11 cellular contexts compared by ENCODE assay signal in genomic region chr5:167861134-167861930, GRCh38.
DNase-seq lines count a peak whose midpoint lies in the region; TF ChIP-seq lines count a peak whose summit lies in the region.
"Had no signal": no experiment of that assay in that cellular context is flagged by ENCODE, and none has a peak within 500 bp of the region (broad histone marks: within the 10 kb centered on the region; RNA-seq: fewer than 3 reads in every experiment).

No MANE protein-coding gene starts in this region.

- TF ChIP-seq RAD21 in liver (IDR thresholded peaks at IDR 0.05): no peak

- peaks cover 4% of the 10 kb centered on the region for H3K9me3 Mint-ChIP-seq in T-helper 2 cell treated with Interferon-gamma antibody and Interleukin-4, amounts not matched to agents 5 μg/mL and 100 μg/mL, for 36 hours

- no peak overlapping the region for H3K4me3 Mint-ChIP-seq in T-helper 2 cell treated with Interferon-gamma antibody and Interleukin-4, amounts not matched to agents 5 μg/mL and 100 μg/mL, for 36 hours

- peak; percentile 7 for DNase-seq in EL
- DNase-seq in Kasumi-1 (lab: John Stamatoyannopoulos, UW): peak; percentile 16 to 20
- peak; percentile 23 for DNase-seq in amniotic epithelial cell (ENCODE audit: low read depth)
- no peak for DNase-seq in uterus
- DNase-seq in T-helper 2 cell treated with Interferon-gamma antibody and Interleukin-4, amounts not matched to agents 5 μg/mL and 100 μg/mL, for 36 hours (ENCODE audit: low spot score): no peak
- no peak for DNase-seq in stimulated activated naive CD4-positive, alpha-beta T cell (lab: John Stamatoyannopoulos, UW)
- no peak for DNase-seq in SKM-1 (lab: John Stamatoyannopoulos, UW; ENCODE audit: unreplicated experiment)
- DNase-seq: ovary, SIG-M5 had no signal

- H3K4me1 ChIP-seq in liver (ENCODE audit: control insufficient read depth in 4 of 4, insufficient read depth in 4 of 4, low read length in 3 of 4): no peaks in the 10 kb centered on the region
- no peaks in the 10 kb centered on the region for H3K4me1 ChIP-seq in uterus

- no peak overlapping the region for H3K4me3 ChIP-seq in liver (ENCODE audit: low read depth in 1 of 3, low read length in 3 of 3)
- no peak overlapping the region for H3K4me3 ChIP-seq in uterus
- H3K4me3 ChIP-seq: coronary artery, ovary had no signal

- H3K27me3 ChIP-seq in liver (ENCODE audit: control insufficient read depth in 4 of 4, insufficient read depth in 4 of 4, low read length in 3 of 4) (no peaks in the 10 kb centered on the region), uterus (no peaks in the 10 kb centered on the region)
- H3K27me3 ChIP-seq: ovary had no signal

- H3K27me3 Mint-ChIP-seq in T-helper 2 cell treated with Interferon-gamma antibody and Interleukin-4, amounts not matched to agents 5 μg/mL and 100 μg/mL, for 36 hours (ENCODE audit: low read depth): no peaks in the 10 kb centered on the region

- 53% methylated on average over 15 of the region's 15 CpGs for WGBS in liver

- no peak overlapping the region for H3K27ac Mint-ChIP-seq in T-helper 2 cell treated with Interferon-gamma antibody and Interleukin-4, amounts not matched to agents 5 μg/mL and 100 μg/mL, for 36 hours

- no peak for TF ChIP-seq POLR2A in uterus (IDR thresholded peaks at IDR 0.05)

- H3K27ac ChIP-seq in liver (ENCODE audit: low read depth in 1 of 2, low read length in 2 of 2) (no peak overlapping the region), uterus (no peak overlapping the region)
- H3K27ac ChIP-seq: coronary artery, ovary had no signal

- H3K36me3 ChIP-seq in liver (ENCODE audit: control insufficient read depth in 4 of 4, insufficient read depth in 3 of 4, low read depth in 1 of 4, low read length in 3 of 4) (no peaks in the 10 kb centered on the region), uterus (no peaks in the 10 kb centered on the region)
- H3K36me3 ChIP-seq: ovary had no signal

- H3K4me1 Mint-ChIP-seq in T-helper 2 cell treated with Interferon-gamma antibody and Interleukin-4, amounts not matched to agents 5 μg/mL and 100 μg/mL, for 36 hours (ENCODE audit: low read depth): no peaks in the 10 kb centered on the region

- H3K36me3 Mint-ChIP-seq in T-helper 2 cell treated with Interferon-gamma antibody and Interleukin-4, amounts not matched to agents 5 μg/mL and 100 μg/mL, for 36 hours (ENCODE audit: low read depth): no peaks in the 10 kb centered on the region

- no peak overlapping the region for H3K9ac ChIP-seq in liver (ENCODE audit: low read depth in 1 of 2, low read length in 2 of 2)

- intact Hi-C loops in uterus (cut with DNase I; ENCODE audit: low total_unique reads): no loop called here

- H3K9me3 ChIP-seq in liver (ENCODE audit: control insufficient read depth in 4 of 4, low read length in 3 of 4) (no peaks in the 10 kb centered on the region), uterus (no peaks in the 10 kb centered on the region)
- H3K9me3 ChIP-seq: ovary had no signal

- TF ChIP-seq CTCF in liver (IDR thresholded peaks at IDR 0.05; ENCODE audit: low read depth, low read length, missing input control) (no peak), uterus (IDR thresholded peaks at IDR 0.05) (no peak)

TF ChIP-seq in liver, 16 proteins besides CTCF, POLR2A, EP300 and RAD21:
- TF ChIP-seq, protein P1, sequence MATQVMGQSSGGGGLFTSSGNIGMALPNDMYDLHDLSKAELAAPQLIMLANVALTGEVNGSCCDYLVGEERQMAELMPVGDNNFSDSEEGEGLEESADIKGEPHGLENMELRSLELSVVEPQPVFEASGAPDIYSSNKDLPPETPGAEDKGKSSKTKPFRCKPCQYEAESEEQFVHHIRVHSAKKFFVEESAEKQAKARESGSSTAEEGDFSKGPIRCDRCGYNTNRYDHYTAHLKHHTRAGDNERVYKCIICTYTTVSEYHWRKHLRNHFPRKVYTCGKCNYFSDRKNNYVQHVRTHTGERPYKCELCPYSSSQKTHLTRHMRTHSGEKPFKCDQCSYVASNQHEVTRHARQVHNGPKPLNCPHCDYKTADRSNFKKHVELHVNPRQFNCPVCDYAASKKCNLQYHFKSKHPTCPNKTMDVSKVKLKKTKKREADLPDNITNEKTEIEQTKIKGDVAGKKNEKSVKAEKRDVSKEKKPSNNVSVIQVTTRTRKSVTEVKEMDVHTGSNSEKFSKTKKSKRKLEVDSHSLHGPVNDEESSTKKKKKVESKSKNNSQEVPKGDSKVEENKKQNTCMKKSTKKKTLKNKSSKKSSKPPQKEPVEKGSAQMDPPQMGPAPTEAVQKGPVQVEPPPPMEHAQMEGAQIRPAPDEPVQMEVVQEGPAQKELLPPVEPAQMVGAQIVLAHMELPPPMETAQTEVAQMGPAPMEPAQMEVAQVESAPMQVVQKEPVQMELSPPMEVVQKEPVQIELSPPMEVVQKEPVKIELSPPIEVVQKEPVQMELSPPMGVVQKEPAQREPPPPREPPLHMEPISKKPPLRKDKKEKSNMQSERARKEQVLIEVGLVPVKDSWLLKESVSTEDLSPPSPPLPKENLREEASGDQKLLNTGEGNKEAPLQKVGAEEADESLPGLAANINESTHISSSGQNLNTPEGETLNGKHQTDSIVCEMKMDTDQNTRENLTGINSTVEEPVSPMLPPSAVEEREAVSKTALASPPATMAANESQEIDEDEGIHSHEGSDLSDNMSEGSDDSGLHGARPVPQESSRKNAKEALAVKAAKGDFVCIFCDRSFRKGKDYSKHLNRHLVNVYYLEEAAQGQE (IDR thresholded peaks at IDR 0.05): peak; percentile 97
- no peak for TF ChIP-seq JUND (IDR thresholded peaks at IDR 0.05)

Comparison
In these comparisons a context has a peak if more than half of its experiments do, and no peak if none do; other contexts are left out.
1. DNase-seq: peak in EL (single experiment), Kasumi-1 (2 of 2) and amniotic epithelial cell (single experiment); none in uterus (0 of 2), T-helper 2 cell treated with Interferon-gamma antibody and Interleukin-4, amounts not matched to agents 5 μg/mL and 100 μg/mL, for 36 hours (single experiment), stimulated activated naive CD4-positive, alpha-beta T cell (0 of 6) and SKM-1 (single experiment).